Comparison of ENCODE assay signal across 8 cellular contexts in the genomic region with DNA sequence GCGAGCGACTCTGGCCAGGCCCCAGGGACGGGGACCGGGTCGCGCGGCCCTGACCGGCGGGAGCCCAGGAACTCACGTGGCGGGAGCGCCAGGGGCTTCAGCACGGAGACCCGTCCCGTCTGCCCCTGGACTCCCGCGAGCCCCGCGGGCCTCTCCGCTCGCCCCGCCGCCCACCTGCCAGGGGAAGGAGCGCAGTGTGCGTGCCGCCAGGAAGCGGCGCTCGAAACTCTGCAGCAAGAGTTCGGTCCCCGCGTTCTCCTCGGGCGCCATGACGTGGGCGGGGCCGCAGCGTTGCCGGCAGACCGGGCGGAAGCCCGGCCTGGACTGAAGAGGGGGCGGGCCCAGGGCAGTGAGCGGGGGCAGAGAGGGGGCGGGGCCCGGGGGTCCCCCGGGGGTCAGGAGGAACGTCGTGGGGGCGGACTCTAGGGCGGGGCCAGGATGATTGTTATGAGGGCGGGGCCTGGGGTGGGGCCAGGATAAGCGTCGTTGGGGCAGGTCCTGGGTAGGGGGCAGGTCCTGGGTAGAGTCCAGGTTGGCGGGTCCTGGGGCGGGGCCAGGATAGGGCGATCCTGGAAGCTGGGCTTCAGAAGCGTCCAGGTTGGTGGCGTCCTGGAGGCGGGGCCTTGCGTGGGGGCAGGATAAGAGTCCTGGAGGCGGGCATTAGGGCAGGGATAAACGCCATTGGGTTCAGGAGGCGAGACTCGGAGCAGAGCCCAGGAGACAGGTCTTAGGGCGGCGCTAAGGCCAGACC. TPM values are rescaled to one million over a fixed set of nuclear protein-coding genes. Genes with fewer than 3 reads are reported as not detected.
DNase-seq lines count a peak whose midpoint lies in the region; ATAC-seq and TF ChIP-seq lines count a peak whose summit lies in the region.
"Not testable (repeated sequence)": the region's sequence is repeated elsewhere in the genome, so short reads cannot be mapped to it uniquely, and the experiment has no call there.

A gene with protein sequence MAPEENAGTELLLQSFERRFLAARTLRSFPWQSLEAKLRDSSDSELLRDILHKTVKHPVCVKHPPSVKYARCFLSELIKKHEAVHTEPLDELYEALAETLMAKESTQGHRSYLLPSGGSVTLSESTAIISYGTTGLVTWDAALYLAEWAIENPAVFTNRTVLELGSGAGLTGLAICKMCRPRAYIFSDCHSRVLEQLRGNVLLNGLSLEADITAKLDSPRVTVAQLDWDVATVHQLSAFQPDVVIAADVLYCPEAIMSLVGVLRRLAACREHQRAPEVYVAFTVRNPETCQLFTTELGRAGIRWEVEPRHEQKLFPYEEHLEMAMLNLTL (minus strand): TSS at position 326 of the 751 bp plus-strand sequence. CDS start 56 bp downstream, at position 270.

- not testable (repeated sequence) for H3K9ac ChIP-seq in rectal smooth muscle tissue (ENCODE audit: low read length)

- TF ChIP-seq POLR2A in vagina (IDR thresholded peaks at IDR 0.05), result not testable (repeated sequence)

- intact Hi-C loops in vagina (cut with DNase I), result not testable (repeated sequence)

- not testable (repeated sequence) for H3K27me3 ChIP-seq in rectal smooth muscle tissue (ENCODE audit: control insufficient read depth, insufficient read depth, low read length); vagina

- H3K36me3 ChIP-seq in rectal smooth muscle tissue (ENCODE audit: control insufficient read depth, insufficient read depth, low read length); vagina: not testable (repeated sequence)

- ATAC-seq in GM18502 (IDR thresholded peaks at IDR 0.05; ENCODE audit: poor library complexity, unreplicated experiment) (peak; percentile 97), HG02973 (IDR thresholded peaks at IDR 0.05; ENCODE audit: unreplicated experiment) (peak; percentile 97)

- H3K4me3 ChIP-seq in rectal smooth muscle tissue (ENCODE audit: low read length) (peak within 1 kb of the TSS; percentile 71), vagina (peak within 1 kb of the TSS; percentile 86 to 88)

- peaks cover 14% of the 10 kb centered on the region for H3K4me1 Mint-ChIP-seq in T-helper 2 cell treated with Interferon-gamma antibody and Interleukin-4, amounts not matched to agents 5 μg/mL and 100 μg/mL, for 36 hours (ENCODE audit: low read depth)

- H3K36me3 Mint-ChIP-seq in T-helper 2 cell treated with Interferon-gamma antibody and Interleukin-4, amounts not matched to agents 5 μg/mL and 100 μg/mL, for 36 hours (ENCODE audit: low read depth), result not testable (repeated sequence)

- H3K9me3 Mint-ChIP-seq in T-helper 2 cell treated with Interferon-gamma antibody and Interleukin-4, amounts not matched to agents 5 μg/mL and 100 μg/mL, for 36 hours, result not testable (repeated sequence)

- DNase-seq in NCI-H2029 (lab: John Stamatoyannopoulos, UW), result peak; percentile 98
- peak; percentile 96 for DNase-seq in T-helper 2 cell treated with Interferon-gamma antibody and Interleukin-4, amounts not matched to agents 5 μg/mL and 100 μg/mL, for 36 hours (ENCODE audit: low spot score)
- peak; percentile 99 for DNase-seq in astrocyte of the hippocampus (ENCODE audit: low read depth, low spot score)
- peak; percentile 82 for DNase-seq in hepatic stellate cell (ENCODE audit: low spot score)
- DNase-seq in vagina (ENCODE audit: extremely low spot score in 2 of 2), result peak; percentile 99

- peak within 1 kb of the TSS; percentile 92 for H3K4me3 Mint-ChIP-seq in T-helper 2 cell treated with Interferon-gamma antibody and Interleukin-4, amounts not matched to agents 5 μg/mL and 100 μg/mL, for 36 hours

- H3K4me1 ChIP-seq in rectal smooth muscle tissue (ENCODE audit: control insufficient read depth, insufficient read depth, low read length), result not testable (repeated sequence)
- peaks cover 13% of the 10 kb centered on the region for H3K4me1 ChIP-seq in vagina

- H3K9me3 ChIP-seq in vagina, result not testable (repeated sequence)

- not testable (repeated sequence) for H3K27me3 Mint-ChIP-seq in T-helper 2 cell treated with Interferon-gamma antibody and Interleukin-4, amounts not matched to agents 5 μg/mL and 100 μg/mL, for 36 hours (ENCODE audit: low read depth)

- H3K27ac ChIP-seq in rectal smooth muscle tissue (ENCODE audit: low read depth, low read length) (peak within 1 kb of the TSS; percentile 83), vagina (peak within 1 kb of the TSS; percentile 81)

- not testable (repeated sequence) for TF ChIP-seq CTCF in vagina (IDR thresholded peaks at IDR 0.05)

- peak within 1 kb of the TSS; percentile 97 for H3K27ac Mint-ChIP-seq in T-helper 2 cell treated with Interferon-gamma antibody and Interleukin-4, amounts not matched to agents 5 μg/mL and 100 μg/mL, for 36 hours

RNA-seq across cellular contexts. Expression of the gene that starts here (rescaled TPM):
- 15.7 TPM for total RNA-seq in vagina

Comparison
In these comparisons a context has a peak if more than half of its experiments do, and no peak if none do; other contexts are left out.
1. Peak in every context shown above with its lines: DNase-seq, ATAC-seq, H3K4me3 ChIP-seq and H3K27ac ChIP-seq.